Comparison of ENCODE assay signal across 20 cellular contexts in genomic region chr13:54845351-54845965, GRCh38.
"Had no signal": no experiment of that assay in that cellular context is flagged by ENCODE, and none has a peak within 500 bp of the region (broad histone marks: within the 10 kb centered on the region; RNA-seq: fewer than 3 reads in every experiment).

No MANE protein-coding gene starts in this region.

- H3K4me3 ChIP-seq: esophagus muscularis mucosa, gastroesophageal sphincter, heart left ventricle, mucosa of descending colon, tibial artery had no signal

- DNase-seq: activated CD4-positive, alpha-beta T cell treated with anti-CD3 and anti-CD28 coated beads, Interleukin-2, amount 50 U/mL, for 1 hour; activated CD4-positive, CD25-positive, alpha-beta regulatory T cell treated with anti-CD3 and anti-CD28 coated beads, Interleukin-2, amount 50 U/mL, for 72 hours; activated CD8-positive, alpha-beta memory T cell treated with anti-CD3 and anti-CD28 coated beads for 24 hours; activated CD8-positive, alpha-beta memory T cell treated with anti-CD3 and anti-CD28 coated beads, Interleukin-2, amount 50 U/mL, for 48 hours; activated effector memory CD4-positive, alpha-beta T cell treated with Interleukin-2 at 50 U/mL for 16 hours; activated naive CD4-positive, alpha-beta T cell treated with anti-CD3 and anti-CD28 coated beads, Interleukin-2, amount 50 U/mL, for 16 hours; activated T-cell treated with anti-CD3 and anti-CD28 coated beads, Interleukin-2, amount 50 U/mL, for 48 hours; aorta; cerebellar nuclear complex; effector CD4-positive, alpha-beta T cell; heart left ventricle; mucosa of descending colon; naive B cell; stimulated activated naive CD4-positive, alpha-beta T cell; substantia nigra; tibial artery had no signal

- H3K27ac ChIP-seq: esophagus muscularis mucosa, gastroesophageal sphincter, heart left ventricle, parathyroid adenoma, tibial artery had no signal

- H3K4me3 Mint-ChIP-seq: memory B cell, naive B cell had no signal

- H3K4me1 Mint-ChIP-seq: memory B cell, naive B cell had no signal

- H3K27me3 Mint-ChIP-seq: memory B cell, naive B cell had no signal

- H3K27me3 ChIP-seq: esophagus muscularis mucosa, gastroesophageal sphincter, heart left ventricle, tibial artery had no signal

- H3K9ac ChIP-seq: parathyroid adenoma had no signal

- H3K36me3 Mint-ChIP-seq: memory B cell, naive B cell had no signal

- H3K9me3 ChIP-seq: esophagus muscularis mucosa, gastroesophageal sphincter, heart left ventricle, tibial artery had no signal

- H3K36me3 ChIP-seq: esophagus muscularis mucosa, gastroesophageal sphincter, heart left ventricle, tibial artery had no signal

- H3K27ac Mint-ChIP-seq: memory B cell, naive B cell had no signal

- H3K4me1 ChIP-seq: esophagus muscularis mucosa, gastroesophageal sphincter, heart left ventricle, parathyroid adenoma, tibial artery had no signal
